Comparison of ENCODE assay signal across 8 cellular contexts in genomic region chr17:29592850-29593545, GRCh38. TPM values are rescaled to one million over a fixed set of nuclear protein-coding genes. Genes with fewer than 3 reads are reported as not detected.
DNase-seq lines count a peak whose midpoint lies in the region; ATAC-seq and TF ChIP-seq lines count a peak whose summit lies in the region.

TSS of gene ANKRD13B (plus strand) at chr17:29593132. CDS start at chr17:29593622, 490 bp downstream.

- H3K27me3 ChIP-seq in stomach smooth muscle (ENCODE audit: control insufficient read depth in 1 of 2, insufficient read depth in 2 of 2, low read length in 2 of 2) = peaks cover 0 to 3% of the 10 kb centered on the region in 2 donors

- peaks cover 35% of the 10 kb centered on the region for H3K4me1 Mint-ChIP-seq in memory B cell

- no peak within 1 kb of the TSS for H3K27ac Mint-ChIP-seq in memory B cell

- ATAC-seq in memory B cell (ENCODE audit: low read depth) (no peak), GM18505 (IDR thresholded peaks at IDR 0.05; ENCODE audit: unreplicated experiment) (no peak)

- TF ChIP-seq POLR2A in GM18505 (IDR thresholded peaks at IDR 0.05; ENCODE audit: borderline replicate concordance, extremely low read depth, insufficient read depth, insufficient read length) = no peak

- peaks cover 60% of the 10 kb centered on the region for H3K4me1 ChIP-seq in stomach smooth muscle (ENCODE audit: control insufficient read depth, insufficient read depth, low read length)

- TF ChIP-seq RAD21 in Ishikawa (IDR thresholded peaks at IDR 0.05; ENCODE audit: low read depth) = no peak

- no peak for TF ChIP-seq EP300 in Ishikawa (IDR thresholded peaks at IDR 0.05; ENCODE audit: borderline replicate concordance)

- peak within 1 kb of the TSS; percentile 71 for H3K27ac ChIP-seq in stomach smooth muscle (ENCODE audit: low read length)

- no peaks in the 10 kb centered on the region for H3K36me3 ChIP-seq in stomach smooth muscle (ENCODE audit: control insufficient read depth in 2 of 2, insufficient read depth in 2 of 2, low read length in 2 of 2)

- H3K4me3 ChIP-seq in choroid plexus epithelial cell (ENCODE audit: low read depth, low read length) = peak within 1 kb of the TSS; percentile 62
- peak within 1 kb of the TSS; percentile 75 to 77 for H3K4me3 ChIP-seq in stomach smooth muscle (ENCODE audit: low read length in 2 of 2)

- no peaks in the 10 kb centered on the region for H3K9me3 Mint-ChIP-seq in memory B cell

- no peaks in the 10 kb centered on the region for H3K9me3 ChIP-seq in stomach smooth muscle (ENCODE audit: control insufficient read depth in 2 of 2, low read length in 2 of 2)

- H3K27me3 Mint-ChIP-seq in memory B cell = no peaks in the 10 kb centered on the region

- peak; percentile 87 for DNase-seq in D341Med (ENCODE audit: low spot score)
- DNase-seq in SK-N-DZ (ENCODE audit: low spot score) = peak; percentile 85
- no peak for DNase-seq in choroid plexus epithelial cell (ENCODE audit: low read depth)
- peak in 1 of 2 donors; percentile 59 for DNase-seq in memory B cell (ENCODE audit: low spot score in 2 of 2)
- no peak for DNase-seq in ureter (ENCODE audit: low spot score)

- no peaks in the 10 kb centered on the region for H3K36me3 Mint-ChIP-seq in memory B cell

- H3K9ac ChIP-seq in stomach smooth muscle (ENCODE audit: low read length in 2 of 2) = peak within 1 kb of the TSS; percentile 36 to 48

- peak within 1 kb of the TSS; percentile 91 for H3K4me3 Mint-ChIP-seq in memory B cell

- no peak for TF ChIP-seq CTCF in choroid plexus epithelial cell (conservative IDR thresholded peaks at IDR 0.05; ENCODE audit: low read depth, low read length)

TF ChIP-seq in Ishikawa, 13 proteins besides CTCF, POLR2A, EP300 and RAD21:
- no peak for TF ChIP-seq EGR1 (IDR thresholded peaks at IDR 0.05)
- no peak for TF ChIP-seq TAF1 (IDR thresholded peaks at IDR 0.05; ENCODE audit: low read depth)
- TF ChIP-seq TEAD4 (IDR thresholded peaks at IDR 0.05) = no peak
- no peak for TF ChIP-seq USF1 (IDR thresholded peaks at IDR 0.05)
- TF ChIP-seq CREB1 (IDR thresholded peaks at IDR 0.05; ENCODE audit: low read depth) = no peak
- peak; percentile 36; the same call in 1 of the 2 replicates for TF ChIP-seq NFIC (IDR thresholded peaks at IDR 0.05)
- peak; percentile 82 for TF ChIP-seq ZBTB7A (IDR thresholded peaks at IDR 0.05; ENCODE audit: low read depth)
- no peak for TF ChIP-seq REST (IDR thresholded peaks at IDR 0.05; ENCODE audit: low read depth)
- TF ChIP-seq TCF12 (IDR thresholded peaks at IDR 0.05; ENCODE audit: low read depth) = no peak
- no peak for TF ChIP-seq MAX (IDR thresholded peaks at IDR 0.05)
- TF ChIP-seq CEBPB (IDR thresholded peaks at IDR 0.05) = no peak
- no peak for TF ChIP-seq FOXM1 (IDR thresholded peaks at IDR 0.05; ENCODE audit: borderline replicate concordance, low read depth)

RNA-seq across cellular contexts. Expression of gene ANKRD13B, which starts in this region (rescaled TPM):
- 116 and 120 TPM in 2 replicates for polyA plus RNA-seq in SK-N-DZ (2014; cell fraction: cytosol; rRNA removed)
- polyA plus RNA-seq in SK-N-DZ (2014; cell fraction: nucleus; rRNA removed) = 565 and 650 TPM in 2 replicates
- 7.7 TPM for total RNA-seq in ureter

Comparison
In these comparisons a context has a peak if more than half of its experiments do, and no peak if none do; other contexts are left out.
1. DNase-seq: peak in D341Med (single experiment) and SK-N-DZ (single experiment); none in choroid plexus epithelial cell (single experiment) and ureter (single experiment).